In genomic region chr1:169485427-169486280, GRCh38 we compare ENCODE assay signal across 1 cellular context.
TF ChIP-seq lines count a peak whose summit lies in the region.

SLC19A2 (minus strand) TSS chr1:169485944; CDS start chr1:169485766, 178 bp downstream.

TF ChIP-seq in HepG2, 621 proteins besides CTCF, POLR2A, EP300 and RAD21 (continued from another document and continues in another):
- no peak for TF ChIP-seq ZBTB33 (CRISPR knock-in tag; IDR thresholded peaks at IDR 0.05)
- no peak; the same call in 1 of the 2 replicates for TF ChIP-seq MTF1 (CRISPR knock-in tag; IDR thresholded peaks at IDR 0.05)
- TF ChIP-seq ZNF75D (CRISPR knock-in tag; IDR thresholded peaks at IDR 0.05; ENCODE audit: borderline replicate concordance) = peak; percentile 89; the same call in 1 of the 2 replicates
- peak; percentile 72; the same call in 1 of the 2 replicates for TF ChIP-seq KLF15 (CRISPR knock-in tag; IDR thresholded peaks at IDR 0.05; ENCODE audit: borderline replicate concordance)
- peak; percentile 79 for TF ChIP-seq YEATS2 (CRISPR knock-in tag; IDR thresholded peaks at IDR 0.05; ENCODE audit: borderline replicate concordance)
- TF ChIP-seq ZNF121 (CRISPR knock-in tag; IDR thresholded peaks at IDR 0.05) = peak; percentile 38; the same call in 1 of the 2 replicates
- no peak for TF ChIP-seq ZNF280D (CRISPR knock-in tag; IDR thresholded peaks at IDR 0.05)
- no peak for TF ChIP-seq SMARCE1 (IDR thresholded peaks at IDR 0.05; ENCODE audit: borderline replicate concordance)
- TF ChIP-seq ZNF331 (CRISPR knock-in tag; IDR thresholded peaks at IDR 0.05) = peak; percentile 86
- TF ChIP-seq ZBTB14 (CRISPR knock-in tag; IDR thresholded peaks at IDR 0.05) = 0 out of 2 replicates have a peak, but pooled peaks have one; percentile 28
- TF ChIP-seq SNAPC4 (CRISPR knock-in tag; IDR thresholded peaks at IDR 0.05) = 0 out of 2 replicates have a peak, but pooled peaks have one; percentile 46
- TF ChIP-seq UBTF (CRISPR knock-in tag; IDR thresholded peaks at IDR 0.05) = peak; percentile 92
- no peak for TF ChIP-seq GLMP (CRISPR knock-in tag; IDR thresholded peaks at IDR 0.05; ENCODE audit: borderline replicate concordance)
- peak; percentile 48 for TF ChIP-seq DBP (CRISPR knock-in tag; IDR thresholded peaks at IDR 0.05; ENCODE audit: not compliant biosample characterization)
- peak; percentile 34 for TF ChIP-seq NR2F6 (IDR thresholded peaks at IDR 0.05)
- no peak; the same call in 1 of the 2 replicates for TF ChIP-seq NR2F6 (CRISPR knock-in tag; IDR thresholded peaks at IDR 0.05)
- TF ChIP-seq BATF2 (CRISPR knock-in tag; IDR thresholded peaks at IDR 0.05) = 0 out of 2 replicates have a peak, but pooled peaks have one; percentile 60
- TF ChIP-seq PLSCR1 (CRISPR knock-in tag; IDR thresholded peaks at IDR 0.05; ENCODE audit: borderline replicate concordance) = no peak
- TF ChIP-seq CENPBD1 (CRISPR knock-in tag; IDR thresholded peaks at IDR 0.05; ENCODE audit: borderline replicate concordance, low read depth) = peak; percentile 28; the same call in 1 of the 2 replicates
- peak; percentile 89; the same call in 1 of the 2 replicates for TF ChIP-seq ZNF772 (CRISPR knock-in tag; IDR thresholded peaks at IDR 0.05)
- TF ChIP-seq HMG20A (CRISPR knock-in tag; IDR thresholded peaks at IDR 0.05; ENCODE audit: borderline replicate concordance) = peak; percentile 10; the same call in 1 of the 2 replicates
- peak; percentile 83 for TF ChIP-seq TGIF2 (CRISPR knock-in tag; IDR thresholded peaks at IDR 0.05)
- TF ChIP-seq STAG1 (CRISPR knock-in tag; IDR thresholded peaks at IDR 0.05) = no peak
- 0 out of 2 replicates have a peak, but pooled peaks have one; percentile 54 for TF ChIP-seq ZNF180 (CRISPR knock-in tag; IDR thresholded peaks at IDR 0.05; ENCODE audit: borderline replicate concordance, low read depth)
- TF ChIP-seq TRIM22 (IDR thresholded peaks at IDR 0.05) = no peak
- TF ChIP-seq ZNF101 (CRISPR knock-in tag; IDR thresholded peaks at IDR 0.05; ENCODE audit: borderline replicate concordance, low read depth) = 0 out of 2 replicates have a peak, but pooled peaks have one; percentile 44
- TF ChIP-seq IKZF5 (CRISPR knock-in tag; IDR thresholded peaks at IDR 0.05) = no peak; the same call in 1 of the 2 replicates
- TF ChIP-seq ZNF644 (CRISPR knock-in tag; IDR thresholded peaks at IDR 0.05; ENCODE audit: low read depth) = peak; percentile 56; the same call in 1 of the 2 replicates
- peak; percentile 71 for TF ChIP-seq RBM22 (optimal IDR thresholded peaks at IDR 0.05; ENCODE audit: low read length)
- TF ChIP-seq MBNL3 (CRISPR knock-in tag; conservative IDR thresholded peaks at IDR 0.05) = no peak
- no peak for TF ChIP-seq ZNF468 (CRISPR knock-in tag; IDR thresholded peaks at IDR 0.05)
- peak; percentile 49; the same call in 1 of the 2 replicates for TF ChIP-seq ZNF263 (CRISPR knock-in tag; IDR thresholded peaks at IDR 0.05)
- TF ChIP-seq ZNF446 (CRISPR knock-in tag; IDR thresholded peaks at IDR 0.05) = no peak; the same call in none of the 2 replicates
- no peak for TF ChIP-seq ZNF562 (CRISPR knock-in tag; IDR thresholded peaks at IDR 0.05; ENCODE audit: borderline replicate concordance)
- peak; percentile 81 for TF ChIP-seq HNRNPH1 (optimal IDR thresholded peaks at IDR 0.05; ENCODE audit: low read depth, low read length)
- peak; percentile 70; the same call in 1 of the 2 replicates for TF ChIP-seq ZNF367 (CRISPR knock-in tag; IDR thresholded peaks at IDR 0.05; ENCODE audit: borderline replicate concordance)
- peak; percentile 86 for TF ChIP-seq CREB1 (IDR thresholded peaks at IDR 0.05)
- TF ChIP-seq CREB1 (CRISPR knock-in tag; IDR thresholded peaks at IDR 0.05) = peak; percentile 87
